13 cellular contexts compared by ENCODE assay signal in genomic region chr1:181094402-181094801, GRCh38. TPM values are rescaled to one million over a fixed set of nuclear protein-coding genes. Genes with fewer than 3 reads are reported as not detected.
DNase-seq lines count a peak whose midpoint lies in the region; ATAC-seq and TF ChIP-seq lines count a peak whose summit lies in the region.
"Had no signal": no experiment of that assay in that cellular context is flagged by ENCODE, and none has a peak within 500 bp of the region (broad histone marks: within the 10 kb centered on the region; RNA-seq: fewer than 3 reads in every experiment).

No MANE protein-coding gene starts in this region.

- H3K4me2 ChIP-seq in fibroblast of lung (ENCODE audit: extremely low read depth, insufficient read depth, low read length) (peak overlapping the region; percentile 46), neural progenitor cell (peak overlapping the region; percentile 25)

- H3K4me1 Mint-ChIP-seq in neural progenitor cell = peaks cover 74% of the 10 kb centered on the region

- H3K9me3 ChIP-seq in left ventricle myocardium inferior (replicated peaks) (no peaks in the 10 kb centered on the region), right cardiac atrium (ENCODE audit: control insufficient read depth, low read length) (no peaks in the 10 kb centered on the region), fibroblast of lung (ENCODE audit: control insufficient read depth, insufficient read depth, low read depth, low read length) (no peaks in the 10 kb centered on the region), neural progenitor cell (ENCODE audit: low read depth) (no peaks in the 10 kb centered on the region), uterus (no peaks in the 10 kb centered on the region)
- H3K9me3 ChIP-seq: body of pancreas had no signal

- H3K4me3 ChIP-seq in left ventricle myocardium inferior = peak overlapping the region; percentile 31
- no peak overlapping the region for H3K4me3 ChIP-seq in right cardiac atrium (ENCODE audit: low read length)
- peak overlapping the region in 1 of 4 experiments; percentile 5 for H3K4me3 ChIP-seq in fibroblast of lung (replicated peaks in 1 of 4; ENCODE audit: control extremely low read depth in 1 of 4, insufficient read depth in 1 of 4, low read depth in 3 of 4, low read length in 4 of 4)
- no peak overlapping the region for H3K4me3 ChIP-seq in neural progenitor cell
- no peak overlapping the region for H3K4me3 ChIP-seq in uterus
- H3K4me3 ChIP-seq: body of pancreas had no signal

- no peak for ATAC-seq in right cardiac atrium
- no peak for ATAC-seq in HG03039 (IDR thresholded peaks at IDR 0.05; ENCODE audit: unreplicated experiment)
- ATAC-seq: body of pancreas; naive thymus-derived CD8-positive, alpha-beta T cell had no signal

- H3K27me3 ChIP-seq in left ventricle myocardium inferior (ENCODE audit: low read depth) (no peaks in the 10 kb centered on the region), right cardiac atrium (ENCODE audit: control insufficient read depth, insufficient read depth) (no peaks in the 10 kb centered on the region), fibroblast of lung (ENCODE audit: control insufficient read depth, insufficient read depth, low read length) (no peaks in the 10 kb centered on the region), neural progenitor cell (peaks cover 24% of the 10 kb centered on the region), uterus (no peaks in the 10 kb centered on the region)
- H3K27me3 ChIP-seq: body of pancreas had no signal

- H3K79me2 ChIP-seq in fibroblast of lung (ENCODE audit: control insufficient read depth, insufficient read depth, low read length) (peaks cover 45% of the 10 kb centered on the region), neural progenitor cell (ENCODE audit: low read depth) (peaks cover 37% of the 10 kb centered on the region)

- no peak for DNase-seq in left ventricle myocardium inferior
- DNase-seq in right cardiac atrium = no peak
- peak in 1 of 2 donors; percentile 56 for DNase-seq in fibroblast of lung (ENCODE audit: low read depth in 2 of 2)
- DNase-seq in neural progenitor cell (ENCODE audit: low spot score) = no peak
- DNase-seq in uterus = no peak
- no peak for DNase-seq in activated CD4-positive, alpha-beta T cell treated with anti-CD3 and anti-CD28 coated beads, Interleukin-2, amount 50 U/mL, for 4 hours
- no peak for DNase-seq in inferior parietal cortex (ENCODE audit: extremely low spot score)
- DNase-seq: activated CD4-positive, alpha-beta T cell treated with anti-CD3 and anti-CD28 coated beads for 1 hour; activated T-cell treated with anti-CD3 and anti-CD28 coated beads, Interleukin-2, amount 50 U/mL, for 24 hours; naive thymus-derived CD8-positive, alpha-beta T cell had no signal

- intact Hi-C loops in left ventricle myocardium inferior (cut with micrococcal nuclease) = no loop called here
- intact Hi-C loops in right cardiac atrium (cut with DNase I) = loop anchor here in 2 of 4 donors (5.0 to 10.0 kb wide), 2 partner anchors 53 to 60 kb away; partner anchors contain the start of gene MR1 (in 1 of the 2)
- intact Hi-C loops in uterus (cut with DNase I; ENCODE audit: low total_unique reads) = no loop called here

- TF ChIP-seq POLR2A in uterus (IDR thresholded peaks at IDR 0.05) = no peak

- H3K9ac ChIP-seq in fibroblast of lung (ENCODE audit: insufficient read depth, low read length) (no peak overlapping the region), neural progenitor cell (no peak overlapping the region)

- H2AFZ ChIP-seq in fibroblast of lung (ENCODE audit: low read length) = no peak overlapping the region
- H2AFZ ChIP-seq in neural progenitor cell (replicated peaks) = no peak overlapping the region

- H3K4me3 Mint-ChIP-seq in neural progenitor cell = no peak overlapping the region
- H3K4me3 Mint-ChIP-seq: activated T-cell treated with anti-CD3 and anti-CD28 coated beads, Interleukin-2, amount 50 U/mL, for 24 hours; naive thymus-derived CD8-positive, alpha-beta T cell had no signal

- 37% methylated on average over 3 of the region's 3 CpGs for WGBS in right cardiac atrium

- peaks cover 6% of the 10 kb centered on the region for H4K20me1 ChIP-seq in fibroblast of lung (ENCODE audit: control insufficient read depth, extremely low read depth, insufficient read depth, low read length)
- peaks cover 46% of the 10 kb centered on the region for H4K20me1 ChIP-seq in neural progenitor cell (ENCODE audit: low read depth)

- no peak for TF ChIP-seq CTCF in left ventricle myocardium inferior (IDR thresholded peaks at IDR 0.05; ENCODE audit: borderline replicate concordance)
- TF ChIP-seq CTCF in fibroblast of lung (conservative IDR thresholded peaks at IDR 0.05 in 1 of 2, IDR thresholded peaks at IDR 0.05 in 1 of 2; ENCODE audit: low read depth in 1 of 2, low read length in 2 of 2) = no peak
- no peak for TF ChIP-seq CTCF in neural progenitor cell (IDR thresholded peaks at IDR 0.05)
- no peak for TF ChIP-seq CTCF in uterus (IDR thresholded peaks at IDR 0.05)

- H3K36me3 Mint-ChIP-seq in neural progenitor cell = peaks cover 14% of the 10 kb centered on the region

- peak overlapping the region; percentile 5 for H3K27ac Mint-ChIP-seq in neural progenitor cell
- H3K27ac Mint-ChIP-seq: activated T-cell treated with anti-CD3 and anti-CD28 coated beads, Interleukin-2, amount 50 U/mL, for 24 hours had no signal

- peaks cover 26% of the 10 kb centered on the region for H3F3A ChIP-seq in neural progenitor cell (ENCODE audit: low read depth)

- H3K9me3 Mint-ChIP-seq in neural progenitor cell = no peaks in the 10 kb centered on the region
- H3K9me3 Mint-ChIP-seq: activated T-cell treated with anti-CD3 and anti-CD28 coated beads, Interleukin-2, amount 50 U/mL, for 24 hours; naive thymus-derived CD8-positive, alpha-beta T cell had no signal

- peaks cover 7% of the 10 kb centered on the region for H3K36me3 ChIP-seq in left ventricle myocardium inferior
- peaks cover 8% of the 10 kb centered on the region for H3K36me3 ChIP-seq in fibroblast of lung (ENCODE audit: control insufficient read depth, insufficient read depth, low read length)
- H3K36me3 ChIP-seq in neural progenitor cell = no peaks in the 10 kb centered on the region
- H3K36me3 ChIP-seq in uterus = no peaks in the 10 kb centered on the region

- peaks cover 6% of the 10 kb centered on the region for H3K27me3 Mint-ChIP-seq in neural progenitor cell (ENCODE audit: insufficient read depth, low read depth)
- H3K27me3 Mint-ChIP-seq: activated T-cell treated with anti-CD3 and anti-CD28 coated beads, Interleukin-2, amount 50 U/mL, for 24 hours; naive thymus-derived CD8-positive, alpha-beta T cell had no signal

- peak overlapping the region; percentile 78 for H3K27ac ChIP-seq in left ventricle myocardium inferior (replicated peaks)
- H3K27ac ChIP-seq in right cardiac atrium (ENCODE audit: low read length) = no peak overlapping the region
- peak overlapping the region; percentile 46 for H3K27ac ChIP-seq in fibroblast of lung (ENCODE audit: insufficient read depth, low read length)
- H3K27ac ChIP-seq in neural progenitor cell = no peak overlapping the region
- H3K27ac ChIP-seq in uterus = peak overlapping the region; percentile 72 to 88
- H3K27ac ChIP-seq: body of pancreas, HL-60 had no signal

- H3K4me1 ChIP-seq in left ventricle myocardium inferior = peaks cover 90% of the 10 kb centered on the region
- peaks cover 19% of the 10 kb centered on the region for H3K4me1 ChIP-seq in right cardiac atrium (ENCODE audit: control insufficient read depth, insufficient read depth, low read length)
- peaks cover 44% of the 10 kb centered on the region for H3K4me1 ChIP-seq in fibroblast of lung (ENCODE audit: control insufficient read depth, extremely low read depth, insufficient read depth, low read length)
- H3K4me1 ChIP-seq in neural progenitor cell = peaks cover 53% of the 10 kb centered on the region
- H3K4me1 ChIP-seq in uterus = peaks cover 9 to 14% of the 10 kb centered on the region in 2 donors

RNA-seq across cellular contexts. Expression of gene IER5, which starts 5.9 kb away (rescaled TPM):
- 22.1 TPM for total RNA-seq in left ventricle myocardium inferior
- total RNA-seq in right cardiac atrium = 10 to 100 TPM; 21.9 to 32.6 (median 28.2) TPM
- polyA plus RNA-seq in right cardiac atrium = 63.8 TPM
- total RNA-seq in fibroblast of lung = 31.1 and 42.8 TPM in 2 replicates
- polyA plus RNA-seq in fibroblast of lung = 19.1 and 24.2 TPM in 2 replicates
- polyA plus RNA-seq in fibroblast of lung (2012) = 26.0 and 33.9 TPM in 2 replicates
- polyA minus RNA-seq in fibroblast of lung (ENCODE audit: low replicate concordance) = 8.7 and 13.4 TPM in 2 replicates
- total RNA-seq in neural progenitor cell (ENCODE audit: low replicate concordance) = 8.0 and 15.3 TPM in 2 replicates
- 10 to 100 TPM; 19.4 to 34.8 (median 24.2) TPM for total RNA-seq in uterus

Comparison
In these comparisons a context has a peak if more than half of its experiments do, and no peak if none do; other contexts are left out.
1. H3K27ac ChIP-seq: peak in left ventricle myocardium inferior (single experiment), fibroblast of lung (single experiment) and uterus (2 of 2); none in right cardiac atrium (single experiment) and neural progenitor cell (single experiment).